28 cellular contexts compared by ENCODE assay signal in the genomic region with DNA sequence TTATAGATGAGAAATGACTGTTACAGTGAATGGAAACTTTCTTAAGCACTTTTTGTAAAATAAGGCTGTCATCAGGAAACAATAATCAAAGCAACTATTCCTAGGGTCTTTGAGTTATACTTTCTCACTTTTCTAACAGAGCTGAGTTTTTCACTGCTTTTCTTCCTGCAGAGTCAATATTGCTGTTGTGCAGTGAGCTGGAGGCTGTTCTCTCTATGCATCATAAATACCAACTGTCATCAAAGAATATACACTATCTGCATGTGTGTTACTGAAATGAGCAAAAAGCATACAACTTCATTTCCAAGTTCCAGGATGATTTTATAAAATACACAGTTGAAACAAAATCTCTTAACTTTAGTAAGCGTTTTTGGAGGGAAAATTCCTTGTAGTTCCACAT.
"Had no signal": no experiment of that assay in that cellular context is flagged by ENCODE, and none has a peak within 500 bp of the region (broad histone marks: within the 10 kb centered on the region; RNA-seq: fewer than 3 reads in every experiment).

No MANE protein-coding gene starts in this region.

- H3K27me3 ChIP-seq: colonic mucosa, heart left ventricle, neutrophil, ovary, uterus had no signal

- H3K36me3 ChIP-seq: colonic mucosa, heart left ventricle, left ventricle myocardium inferior, neutrophil, ovary, uterus had no signal

- ATAC-seq: activated naive CD8-positive, alpha-beta T cell treated with anti-CD3 and anti-CD28 coated beads, Interleukin-2, amount 50 U/mL, for 24 hours; activated T-cell treated with anti-CD3 and anti-CD28 coated beads, Interleukin-2, amount 50 U/mL, for 4 hours; activated T-helper 17 cell treated with anti-CD3 and anti-CD28 coated beads, Interleukin-2, amount 50 U/mL, for 72 hours; foreskin keratinocyte; heart left ventricle; sciatic nerve; stimulated activated naive CD8-positive, alpha-beta T cell treated with anti-CD3 and anti-CD28 coated beads, Interleukin-15, Interleukin-2, amounts not matched to agents 100 U/mL and 50 U/mL, for 24 hours; T-helper 17 cell had no signal

- H3K4me1 ChIP-seq: colonic mucosa, foreskin keratinocyte, left ventricle myocardium inferior, uterus had no signal

- H3K27ac ChIP-seq: colonic mucosa, foreskin keratinocyte, heart left ventricle, left ventricle myocardium inferior, neutrophil, ovary, skin epidermis, uterus had no signal

- DNase-seq: activated CD4-positive, alpha-beta memory T cell treated with anti-CD3 and anti-CD28 coated beads, Interleukin-2, amount 10 ng/mL, durations not matched to agents 7 days and 5 days; activated CD4-positive, alpha-beta T cell treated with anti-CD3 and anti-CD28 coated beads, Interleukin-2, amount 10 ng/mL, durations not matched to agents 24 days and 14 days; activated CD4-positive, CD25-positive, alpha-beta regulatory T cell treated with anti-CD3 and anti-CD28 coated beads, Interleukin-2, amount 50 U/mL, for 72 hours; activated CD8-positive, alpha-beta memory T cell treated with anti-CD3 and anti-CD28 coated beads, Interleukin-2, amount 50 U/mL, for 48 hours; activated gamma-delta T cell treated with Interleukin-2 at 50 U/mL for 16 hours; activated naive CD4-positive, alpha-beta T cell treated with anti-CD3 and anti-CD28 coated beads, Interleukin-2, amount 50 U/mL, for 16 hours; activated naive CD8-positive, alpha-beta T cell treated with anti-CD3 and anti-CD28 coated beads, Interleukin-2, amount 50 U/mL, for 24 hours; activated T-cell treated with anti-CD3 and anti-CD28 coated beads, Interleukin-2, amount 50 U/mL, for 4 hours; anterior cingulate cortex; colonic mucosa; effector CD8-positive, alpha-beta T cell; foreskin keratinocyte; heart left ventricle; kidney glomerular epithelial cell; left ventricle myocardium inferior; naive B cell; nephron progenitor cell; ovary; stimulated activated CD4-positive, alpha-beta T cell treated with anti-CD3 and anti-CD28 coated beads, Interleukin-12 subunit alpha, Interleukin-12 subunit beta, amount 100 ng/mL, for 4 hours; stimulated activated CD4-positive, alpha-beta T cell treated with anti-CD3 and anti-CD28 coated beads, Interleukin-4, amount 100 ng/mL, for 1 hour; stimulated activated naive CD8-positive, alpha-beta T cell treated with anti-CD3 and anti-CD28 coated beads, Interleukin-15, Interleukin-2, amounts not matched to agents 100 U/mL and 50 U/mL, for 24 hours; T-helper 17 cell; T1000; uterus had no signal

- H3K4me3 ChIP-seq: colonic mucosa, heart left ventricle, left ventricle myocardium inferior, ovary, skin epidermis, uterus had no signal

- H3K9me3 ChIP-seq: colonic mucosa, neutrophil, ovary, uterus had no signal
